In the genomic region with DNA sequence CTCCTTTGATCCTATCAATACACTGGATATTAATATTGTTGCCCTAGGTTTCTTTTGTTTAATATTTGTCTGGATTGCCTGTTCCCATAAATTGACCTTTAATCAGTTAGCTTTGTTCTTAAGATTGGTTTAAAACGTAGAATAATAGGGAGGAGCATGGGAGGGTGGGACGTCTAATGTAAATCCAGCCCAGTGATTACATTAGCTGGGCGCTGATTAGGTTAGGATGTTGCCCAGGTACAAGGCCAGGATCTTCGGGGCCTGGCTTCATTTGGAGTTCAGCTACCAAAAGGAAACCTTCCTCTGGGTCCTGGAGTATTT, we compare ENCODE assay signal across 8 cellular contexts. TPM values are rescaled to one million over a fixed set of nuclear protein-coding genes. Genes with fewer than 3 reads are reported as not detected.
DNase-seq lines count a peak whose midpoint lies in the region; ATAC-seq and TF ChIP-seq lines count a peak whose summit lies in the region.

A gene with protein sequence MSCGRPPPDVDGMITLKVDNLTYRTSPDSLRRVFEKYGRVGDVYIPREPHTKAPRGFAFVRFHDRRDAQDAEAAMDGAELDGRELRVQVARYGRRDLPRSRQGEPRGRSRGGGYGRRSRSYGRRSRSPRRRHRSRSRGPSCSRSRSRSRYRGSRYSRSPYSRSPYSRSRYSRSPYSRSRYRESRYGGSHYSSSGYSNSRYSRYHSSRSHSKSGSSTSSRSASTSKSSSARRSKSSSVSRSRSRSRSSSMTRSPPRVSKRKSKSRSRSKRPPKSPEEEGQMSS (plus strand): TSS at position 199 of the 321 bp plus-strand sequence. CDS start 308 bp downstream, outside the sequence.

- ATAC-seq in HG02973 (IDR thresholded peaks at IDR 0.05; ENCODE audit: unreplicated experiment): peak; percentile 24
- ATAC-seq in effector memory CD8-positive, alpha-beta T cell (replicated peaks): peak; percentile 16

- no peaks in the 10 kb centered on the region for H4K20me1 ChIP-seq in OCI-LY3 (ENCODE audit: insufficient read depth, low read length)

- H3K79me2 ChIP-seq in OCI-LY3 (ENCODE audit: low read length): peaks cover 18% of the 10 kb centered on the region

- DNase-seq in activated CD4-positive, alpha-beta T cell treated with anti-CD3 and anti-CD28 coated beads, Interleukin-2, amount 10 ng/mL, durations not matched to agents 24 days and 14 days: no peak
- no peak for DNase-seq in activated CD4-positive, alpha-beta T cell treated with anti-CD3 and anti-CD28 coated beads, Interleukin-2, amount 50 U/mL, for 1 hour
- DNase-seq in effector memory CD8-positive, alpha-beta T cell: no peak
- DNase-seq in putamen (ENCODE audit: low spot score) (no peak), NK-92 (lab: John Stamatoyannopoulos, UW; ENCODE audit: unreplicated experiment) (no peak)

- H3K4me3 ChIP-seq in OCI-LY3 (ENCODE audit: low read length): peak within 1 kb of the TSS; percentile 99
- peak within 1 kb of the TSS; percentile 85 to 99 for H3K4me3 ChIP-seq in muscle layer of duodenum (ENCODE audit: low read depth in 1 of 2, low read length in 2 of 2)

- H2AFZ ChIP-seq in OCI-LY3 (ENCODE audit: low read depth, low read length): peak within 1 kb of the TSS; percentile 76

- H3K36me3 Mint-ChIP-seq in activated CD4-positive, alpha-beta T cell treated with anti-CD3 and anti-CD28 coated beads, Interleukin-2, amount 10 ng/mL, durations not matched to agents 24 days and 14 days (ENCODE audit: low read depth): peaks cover 14% of the 10 kb centered on the region
- peaks cover 30% of the 10 kb centered on the region for H3K36me3 Mint-ChIP-seq in effector memory CD8-positive, alpha-beta T cell (ENCODE audit: insufficient read depth)

- peaks cover 12% of the 10 kb centered on the region for H3K4me1 ChIP-seq in OCI-LY3 (ENCODE audit: low read length)
- peaks cover 10 to 18% of the 10 kb centered on the region in 2 donors for H3K4me1 ChIP-seq in muscle layer of duodenum (ENCODE audit: control insufficient read depth in 1 of 2, insufficient read depth in 2 of 2, low read length in 2 of 2)

- H3K27me3 ChIP-seq in OCI-LY3 (ENCODE audit: low read depth, low read length) (peaks cover 1% of the 10 kb centered on the region; the same call in 1 of the 2 replicates), muscle layer of duodenum (ENCODE audit: low read depth, low read length) (no peaks in the 10 kb centered on the region)

- H3K4me1 Mint-ChIP-seq in activated CD4-positive, alpha-beta T cell treated with anti-CD3 and anti-CD28 coated beads, Interleukin-2, amount 10 ng/mL, durations not matched to agents 24 days and 14 days: peaks cover 18% of the 10 kb centered on the region
- H3K4me1 Mint-ChIP-seq in effector memory CD8-positive, alpha-beta T cell (ENCODE audit: low read depth in 2 of 2): peaks cover 14 to 27% of the 10 kb centered on the region in 2 donors

- H3K36me3 ChIP-seq in OCI-LY3 (replicated peaks; ENCODE audit: low read depth, low read length) (no peaks in the 10 kb centered on the region), muscle layer of duodenum (ENCODE audit: control insufficient read depth in 1 of 2, insufficient read depth in 2 of 2, low read length in 2 of 2) (no peaks in the 10 kb centered on the region)

- H3K4me3 Mint-ChIP-seq in activated CD4-positive, alpha-beta T cell treated with anti-CD3 and anti-CD28 coated beads, Interleukin-2, amount 10 ng/mL, durations not matched to agents 24 days and 14 days: peak within 1 kb of the TSS; percentile 98
- H3K4me3 Mint-ChIP-seq in effector memory CD8-positive, alpha-beta T cell: peak within 1 kb of the TSS; percentile 98 to 99

- H3K27me3 Mint-ChIP-seq in activated CD4-positive, alpha-beta T cell treated with anti-CD3 and anti-CD28 coated beads, Interleukin-2, amount 10 ng/mL, durations not matched to agents 24 days and 14 days: peaks cover 24% of the 10 kb centered on the region
- H3K27me3 Mint-ChIP-seq in effector memory CD8-positive, alpha-beta T cell: no peaks in the 10 kb centered on the region

- H3K27ac ChIP-seq in OCI-LY3 (ENCODE audit: low read length) (peak within 1 kb of the TSS; percentile 46), muscle layer of duodenum (ENCODE audit: low read length) (peak within 1 kb of the TSS; percentile 99)

- H3K27ac Mint-ChIP-seq in activated CD4-positive, alpha-beta T cell treated with anti-CD3 and anti-CD28 coated beads, Interleukin-2, amount 10 ng/mL, durations not matched to agents 24 days and 14 days: peak within 1 kb of the TSS; percentile 98
- peak within 1 kb of the TSS; percentile 96 to 98 for H3K27ac Mint-ChIP-seq in effector memory CD8-positive, alpha-beta T cell

- H3K4me2 ChIP-seq in OCI-LY3 (ENCODE audit: low read length): peak within 1 kb of the TSS; percentile 91

- H3K9ac ChIP-seq in OCI-LY3 (ENCODE audit: low read length): peak within 1 kb of the TSS; percentile 71

- H3K9me3 Mint-ChIP-seq in activated CD4-positive, alpha-beta T cell treated with anti-CD3 and anti-CD28 coated beads, Interleukin-2, amount 10 ng/mL, durations not matched to agents 24 days and 14 days: no peaks in the 10 kb centered on the region
- H3K9me3 Mint-ChIP-seq in effector memory CD8-positive, alpha-beta T cell: no peaks in the 10 kb centered on the region

- TF ChIP-seq CTCF in OCI-LY3 (IDR thresholded peaks at IDR 0.05; ENCODE audit: low read depth, low read length): no peak; the same call in 1 of the 2 replicates

- intact Hi-C loops in activated CD4-positive, alpha-beta T cell treated with anti-CD3 and anti-CD28 coated beads, Interleukin-2, amount 10 ng/mL, durations not matched to agents 24 days and 14 days (cut with micrococcal nuclease): loop anchor here (1.0 to 5.0 kb wide), 5 partner anchors 165 to 651 kb away; partner anchors contain the start of genes FUT4 and SESN3

- no peaks in the 10 kb centered on the region for H3K9me3 ChIP-seq in OCI-LY3 (ENCODE audit: insufficient read depth, low read length)
- H3K9me3 ChIP-seq in muscle layer of duodenum (ENCODE audit: control insufficient read depth in 1 of 2, low read length in 2 of 2): no peaks in the 10 kb centered on the region

RNA-seq across cellular contexts. Expression of the gene that starts here (rescaled TPM):
- total RNA-seq in activated CD4-positive, alpha-beta T cell treated with anti-CD3 and anti-CD28 coated beads, Interleukin-2, amount 10 ng/mL, durations not matched to agents 24 days and 14 days: 45.9 and 46.0 TPM in 2 replicates
